ENCODE assay signal across 24 cellular contexts in genomic region chr12:30564394-30564793, GRCh38.
DNase-seq lines count a peak whose midpoint lies in the region; ATAC-seq, FAIRE-seq and TF ChIP-seq lines count a peak whose summit lies in the region.
"Had no signal": no experiment of that assay in that cellular context is flagged by ENCODE, and none has a peak within 500 bp of the region (broad histone marks: within the 10 kb centered on the region; RNA-seq: fewer than 3 reads in every experiment).

No MANE protein-coding gene starts in this region.

- intact Hi-C loops in K562 (cut with micrococcal nuclease): no loop called here

- in situ Hi-C loops in K562 (cut with MboI): no loop called here

- H2AK5ac ChIP-seq in mesenchymal stem cell (ENCODE audit: low read length, severe bottlenecking): no peak overlapping the region

- H3K27ac ChIP-seq in A549 (no peak overlapping the region), K562 (ENCODE audit: extremely low read depth, low read depth, low read length) (no peak overlapping the region), mesenchymal stem cell (ENCODE audit: low read length, poor library complexity, severe bottlenecking) (no peak overlapping the region)
- H3K27ac ChIP-seq: 22Rv1; BLaER1 treated with 17β-estradiol and CSF1 and Interleukin-3, amounts not matched to agents 10 nM and 100 nM had no signal

- POLR2A ChIA-PET in A549 (lab: Yijun Ruan, JAX) (no interaction called here), K562 (lab: Yijun Ruan, JAX) (interaction anchor here (0.6 kb wide), 1 partner anchor 129 kb away, joined by 3 read pairs; no protein-coding TSS in a partner anchor)

- H4K20me1 ChIP-seq in K562 (replicated peaks; ENCODE audit: control insufficient read depth, insufficient read depth, low read length): no peaks in the 10 kb centered on the region
- H4K20me1 ChIP-seq: BLaER1 treated with 17β-estradiol and CSF1 and Interleukin-3, amounts not matched to agents 10 nM and 100 nM had no signal

- no peak overlapping the region for H3K4ac ChIP-seq in mesenchymal stem cell (ENCODE audit: low read depth in 1 of 2, low read length in 2 of 2)

- TF ChIP-seq POLR2A in A549 (IDR thresholded peaks at IDR 0.05; ENCODE audit: low read length): no peak
- no peak for TF ChIP-seq POLR2A in K562 (conservative IDR thresholded peaks at IDR 0.05)

- DNase-seq in A549 (ENCODE audit: low read depth in 1 of 2, low spot score in 1 of 2) (no peak), K562 (ENCODE audit: extremely low read depth in 1 of 4, low spot score in 3 of 4) (no peak), mesenchymal stem cell (peak; percentile 4), superior temporal gyrus (ENCODE audit: extremely low spot score) (no peak), mucosa of gallbladder (ENCODE audit: low spot score) (no peak)
- DNase-seq in stimulated activated naive CD4-positive, alpha-beta T cell treated with Interleukin-2 at 50 U/mL for 16 hours (lab: John Stamatoyannopoulos, UW): no peak
- DNase-seq: ACHN; AML-193; BE2C; CD4-positive, alpha-beta T cell; CD8-positive, alpha-beta memory T cell; DMS 273 treated with DMSO at 0.1 percent for 48 hours; DMS79; EL; GDM1; H9 had no signal

- H3K4me3 ChIP-seq in A549 (no peak overlapping the region), K562 (no peak overlapping the region), mesenchymal stem cell (ENCODE audit: insufficient read depth in 1 of 2, low read depth in 1 of 2, low read length in 2 of 2) (no peak overlapping the region)
- H3K4me3 ChIP-seq: BLaER1 treated with 17β-estradiol and CSF1 and Interleukin-3, amounts not matched to agents 10 nM and 100 nM; GM12878; GM23338 had no signal

- H3K79me1 ChIP-seq in mesenchymal stem cell (replicated peaks; ENCODE audit: low read length, poor library complexity, severe bottlenecking): no peaks in the 10 kb centered on the region

- no peak overlapping the region for H3K18ac ChIP-seq in mesenchymal stem cell (ENCODE audit: low read depth in 1 of 2, low read length in 2 of 2)

- H2AFZ ChIP-seq in K562 (ENCODE audit: low read depth, low read length) (no peak overlapping the region), mesenchymal stem cell (ENCODE audit: low read depth, low read length) (no peak overlapping the region)
- H2AFZ ChIP-seq: GM23338 had no signal

- no peak overlapping the region for H4K8ac ChIP-seq in mesenchymal stem cell (ENCODE audit: low read length)

- H3K9me3 ChIP-seq in A549: no peaks in the 10 kb centered on the region
- H3K9me3 ChIP-seq in K562 (replicated peaks; ENCODE audit: control insufficient read depth, insufficient read depth, low read depth, low read length): no peaks in the 10 kb centered on the region
- peaks cover 5% of the 10 kb centered on the region for H3K9me3 ChIP-seq in mesenchymal stem cell (ENCODE audit: control insufficient read depth, low read length)
- H3K9me3 ChIP-seq: BE2C had no signal

- WGBS in A549 (ENCODE audit: missing lambda C conversion rate): 11% methylated on average over 2 of the region's 2 CpGs
- 3% methylated on average over 2 of the region's 2 CpGs for WGBS in K562 (ENCODE audit: insufficient coverage, low coverage, missing lambda C conversion rate)
- no CpG with 5 or more reads among the region's 2 CpGs for WGBS in mesenchymal stem cell

- no peak for TF ChIP-seq RAD21 in A549 (conservative IDR thresholded peaks at IDR 0.05 in 1 of 2, IDR thresholded peaks at IDR 0.05 in 1 of 2)
- TF ChIP-seq RAD21 in K562 (CRISPR knock-in tag; conservative IDR thresholded peaks at IDR 0.05 in 1 of 2, IDR thresholded peaks at IDR 0.05 in 1 of 2): no peak

- H2BK5ac ChIP-seq in mesenchymal stem cell (ENCODE audit: low read depth, low read length, poor library complexity, severe bottlenecking): no peak overlapping the region

- no peaks in the 10 kb centered on the region for H3K9me1 ChIP-seq in K562 (ENCODE audit: control insufficient read depth, insufficient read depth, low read length)

- no peaks in the 10 kb centered on the region for H3K79me2 ChIP-seq in K562 (ENCODE audit: control insufficient read depth, insufficient read depth, low read length)

- CTCF ChIA-PET in A549 (lab: Yijun Ruan, JAX) (no interaction called here), K562 (lab: Yijun Ruan, JAX; ENCODE audit: low intra/inter-chr PET ratio) (interaction anchor here (0.7 kb wide), 1 partner anchor 49 kb away, joined by 3 read pairs; no protein-coding TSS in a partner anchor)

- H3K9ac ChIP-seq in K562 (ENCODE audit: insufficient read depth in 1 of 2, low read depth in 2 of 2, low read length in 2 of 2) (no peak overlapping the region), mesenchymal stem cell (ENCODE audit: low read length) (no peak overlapping the region)
- H3K9ac ChIP-seq: BLaER1 treated with 17β-estradiol and CSF1 and Interleukin-3, amounts not matched to agents 10 nM and 100 nM had no signal

- TF ChIP-seq CTCF in A549 (IDR thresholded peaks at IDR 0.05): no peak
- no peak for TF ChIP-seq CTCF in K562 (IDR thresholded peaks at IDR 0.05 in 2 of 3, conservative IDR thresholded peaks at IDR 0.05 in 1 of 3; ENCODE audit: insufficient read depth in 2 of 3, low read depth in 1 of 3, low read length in 3 of 3)

- H3K4me2 ChIP-seq in A549 (no peak overlapping the region), K562 (ENCODE audit: insufficient read depth, low read length) (no peak overlapping the region), mesenchymal stem cell (ENCODE audit: low read length, poor library complexity, severe bottlenecking) (no peak overlapping the region)
- H3K4me2 ChIP-seq: BLaER1 treated with 17β-estradiol and CSF1 and Interleukin-3, amounts not matched to agents 10 nM and 100 nM; GM23338 had no signal

- TF ChIP-seq EP300 in A549 (IDR thresholded peaks at IDR 0.05) (no peak), K562 (IDR thresholded peaks at IDR 0.05; ENCODE audit: low read length) (no peak)

- H3K4me1 ChIP-seq in A549: no peaks in the 10 kb centered on the region
- no peaks in the 10 kb centered on the region for H3K4me1 ChIP-seq in K562 (replicated peaks in 1 of 2; ENCODE audit: control insufficient read depth in 2 of 2, insufficient read depth in 2 of 2, low read length in 2 of 2)
- no peaks in the 10 kb centered on the region for H3K4me1 ChIP-seq in mesenchymal stem cell (ENCODE audit: control insufficient read depth, insufficient read depth, low read depth, low read length)
- H3K4me1 ChIP-seq: BE2C; BLaER1 treated with 17β-estradiol and CSF1 and Interleukin-3, amounts not matched to agents 10 nM and 100 nM had no signal

- H3K36me3 ChIP-seq in K562 (ENCODE audit: control insufficient read depth, insufficient read depth, low read length): no peaks in the 10 kb centered on the region
- no peaks in the 10 kb centered on the region for H3K36me3 ChIP-seq in mesenchymal stem cell (ENCODE audit: control insufficient read depth in 1 of 2, insufficient read depth in 2 of 2, low read depth in 1 of 2, low read length in 2 of 2)
- H3K36me3 ChIP-seq: BE2C; BLaER1 treated with 17β-estradiol and CSF1 and Interleukin-3, amounts not matched to agents 10 nM and 100 nM had no signal

- no peak overlapping the region for H3K14ac ChIP-seq in mesenchymal stem cell (ENCODE audit: low read length in 2 of 2)

- no peak overlapping the region for H2BK120ac ChIP-seq in mesenchymal stem cell (ENCODE audit: low read depth, low read length)

- H3K23ac ChIP-seq in mesenchymal stem cell (ENCODE audit: low read length in 2 of 2): no peak overlapping the region

- no peak overlapping the region for H4K91ac ChIP-seq in mesenchymal stem cell (ENCODE audit: low read length)

- H2BK15ac ChIP-seq in mesenchymal stem cell (ENCODE audit: low read depth, poor library complexity, severe bottlenecking): no peak overlapping the region

- H2BK12ac ChIP-seq in mesenchymal stem cell (ENCODE audit: low read length in 2 of 2): no peak overlapping the region

- ATAC-seq in A549 (no peak), K562 (no peak)
- ATAC-seq: GM12878, GM23338, HCT116 had no signal

- BruUV-seq in K562 (replicated peaks; lab: Mats Ljungman, UMichigan): no TSS peak

- H3K27me3 ChIP-seq in K562 (ENCODE audit: control insufficient read depth in 2 of 2, insufficient read depth in 2 of 2, low read length in 2 of 2): no peaks in the 10 kb centered on the region
- peaks cover 0 to 12% of the 10 kb centered on the region in 2 experiments for H3K27me3 ChIP-seq in mesenchymal stem cell (ENCODE audit: control insufficient read depth in 1 of 2, insufficient read depth in 1 of 2, low read length in 2 of 2)
- H3K27me3 ChIP-seq: BLaER1 treated with 17β-estradiol and CSF1 and Interleukin-3, amounts not matched to agents 10 nM and 100 nM had no signal

- FAIRE-seq in A549 (lab: Jason Lieb, UNC): no peak
- no peak for FAIRE-seq in K562 (lab: Jason Lieb, UNC)
- FAIRE-seq: A204.1, D721Med, GM12878, GM19239 had no signal

TF ChIP-seq in A549, 52 proteins besides CTCF, POLR2A, EP300 and RAD21:
- TF ChIP-seq MAFK (IDR thresholded peaks at IDR 0.05; ENCODE audit: partially characterized antibody) (peak; percentile 67), CEBPB (IDR thresholded peaks at IDR 0.05) (no peak), MAX (IDR thresholded peaks at IDR 0.05) (no peak), HOXA7 (CRISPR knock-in tag; IDR thresholded peaks at IDR 0.05) (no peak), HES2 (IDR thresholded peaks at IDR 0.05) (no peak), CHD2 (IDR thresholded peaks at IDR 0.05; ENCODE audit: low read length, partially characterized antibody) (no peak)
TF ChIP-seq in A549: peak in this region for 1.

TF ChIP-seq in K562, 482 proteins besides CTCF, POLR2A, EP300 and RAD21 (continues in another document):
- TF ChIP-seq ZBTB9 (CRISPR knock-in tag; IDR thresholded peaks at IDR 0.05) (no peak), RFX5 (IDR thresholded peaks at IDR 0.05; ENCODE audit: low read depth, low read length) (no peak)

Comparison
In these comparisons a context has a peak if more than half of its experiments do, and no peak if none do; other contexts are left out.
1. Of the 35 proteins assayed by ChIP-seq in both K562 and A549: peak only in K562: none; only in A549: none; in both: MAFK; in neither: 34.